32 cellular contexts compared by ENCODE assay signal in the genomic region with DNA sequence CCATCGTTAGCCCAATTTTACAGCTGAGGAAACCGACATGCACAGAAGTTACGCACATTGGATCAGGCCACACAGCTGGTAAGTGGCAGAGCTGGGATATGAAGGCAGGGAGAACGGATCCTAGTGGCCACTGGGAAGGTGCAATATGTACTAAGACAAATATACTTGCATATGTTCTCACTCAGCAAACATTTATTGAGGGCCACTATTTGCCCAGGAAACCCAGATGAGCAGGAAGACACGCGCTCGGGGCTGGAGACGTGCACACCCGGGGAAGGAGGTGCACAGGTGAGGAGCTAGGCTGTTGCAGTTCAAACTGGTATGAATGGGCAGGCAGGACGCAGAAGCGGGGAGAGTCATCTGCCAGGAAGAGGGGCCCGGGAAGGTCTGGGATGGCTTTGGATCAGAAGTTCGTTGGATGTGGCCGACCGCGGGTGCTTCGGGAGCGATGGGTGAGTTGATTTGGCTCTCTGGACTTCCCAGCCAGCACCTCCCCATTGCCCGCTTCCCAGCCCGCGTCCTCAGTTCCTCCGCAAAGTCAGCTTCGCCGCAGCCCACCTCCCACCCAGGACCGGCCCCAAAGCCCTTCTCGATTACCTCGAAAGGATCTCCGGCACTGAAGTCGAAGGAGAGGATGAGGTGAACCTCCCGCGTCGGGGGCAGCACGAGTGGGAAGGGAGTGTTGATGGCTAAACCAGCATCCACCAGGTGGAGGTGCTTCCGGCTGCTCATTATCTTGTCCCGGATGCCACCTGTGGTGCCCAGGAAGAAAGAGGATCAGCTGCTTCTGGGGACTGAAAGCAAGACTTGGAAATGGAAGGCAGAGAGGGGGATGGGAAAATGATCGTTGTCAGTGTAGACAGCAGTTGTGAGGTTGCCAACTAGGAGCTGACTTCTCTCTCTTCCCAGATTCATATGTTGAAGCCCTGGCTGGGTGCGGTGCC. TPM values are rescaled to one million over a fixed set of nuclear protein-coding genes. Genes with fewer than 3 reads are reported as not detected.
DNase-seq lines count a peak whose midpoint lies in the region; ATAC-seq and TF ChIP-seq lines count a peak whose summit lies in the region.
"Had no signal": no experiment of that assay in that cellular context is flagged by ENCODE, and none has a peak within 500 bp of the region (broad histone marks: within the 10 kb centered on the region; RNA-seq: fewer than 3 reads in every experiment).

No MANE protein-coding gene starts in this region.

- H3K36me3 ChIP-seq in endodermal cell (ENCODE audit: control insufficient read depth, insufficient read depth, low read length), result no peaks in the 10 kb centered on the region
- H3K36me3 ChIP-seq: right lobe of liver, SJCRH30 had no signal

- peak overlapping the region; percentile 18 for H3K4me3 Mint-ChIP-seq in endodermal cell
- H3K4me3 Mint-ChIP-seq in immature natural killer cell, result no peak overlapping the region
- H3K4me3 Mint-ChIP-seq: activated CD4-positive, alpha-beta T cell treated with anti-CD3 and anti-CD28 coated beads, Interleukin-2, amount 10 ng/mL, durations not matched to agents 24 days and 14 days; activated naive CD8-positive, alpha-beta T cell; stimulated activated naive CD8-positive, alpha-beta T cell treated with anti-CD3 and anti-CD28 coated beads, Interleukin-15, Interleukin-2, amounts not matched to agents 100 ng/mL and 50 ng/mL, for 24 hours had no signal

- H3K4me1 Mint-ChIP-seq in endodermal cell, result peaks cover 5% of the 10 kb centered on the region
- no peaks in the 10 kb centered on the region for H3K4me1 Mint-ChIP-seq in immature natural killer cell
- H3K4me1 Mint-ChIP-seq: activated CD4-positive, alpha-beta T cell treated with anti-CD3 and anti-CD28 coated beads, Interleukin-2, amount 10 ng/mL, durations not matched to agents 24 days and 14 days had no signal

- no peaks in the 10 kb centered on the region for H3K9me3 ChIP-seq in endodermal cell (ENCODE audit: control insufficient read depth, low read length)
- H3K9me3 ChIP-seq: ascending aorta, right lobe of liver, SJCRH30, testis had no signal

- ATAC-seq in left colon (peak; percentile 65), GM18511 (IDR thresholded peaks at IDR 0.05; ENCODE audit: unreplicated experiment) (no peak)
- ATAC-seq: left lobe of liver, right lobe of liver had no signal

- H3K27ac ChIP-seq in endodermal cell (ENCODE audit: low read depth, low read length), result no peak overlapping the region
- H3K27ac ChIP-seq: ascending aorta, coronary artery, GM23248, right lobe of liver, SJCRH30, testis had no signal

- peak; percentile 38 for TF ChIP-seq CTCF in endodermal cell (conservative IDR thresholded peaks at IDR 0.05)

- H3K27ac Mint-ChIP-seq in endodermal cell (no peak overlapping the region), immature natural killer cell (no peak overlapping the region)
- H3K27ac Mint-ChIP-seq: activated CD4-positive, alpha-beta T cell treated with anti-CD3 and anti-CD28 coated beads, Interleukin-2, amount 10 ng/mL, durations not matched to agents 24 days and 14 days; activated naive CD8-positive, alpha-beta T cell; CD4-positive, alpha-beta memory T cell; stimulated activated naive CD8-positive, alpha-beta T cell treated with anti-CD3 and anti-CD28 coated beads, Interleukin-15, Interleukin-2, amounts not matched to agents 100 ng/mL and 50 ng/mL, for 24 hours had no signal

- H3K9me3 Mint-ChIP-seq in endodermal cell (peaks cover 5% of the 10 kb centered on the region), immature natural killer cell (no peaks in the 10 kb centered on the region)
- H3K9me3 Mint-ChIP-seq: activated CD4-positive, alpha-beta T cell treated with anti-CD3 and anti-CD28 coated beads, Interleukin-2, amount 10 ng/mL, durations not matched to agents 24 days and 14 days; CD4-positive, alpha-beta memory T cell; stimulated activated naive CD8-positive, alpha-beta T cell treated with anti-CD3 and anti-CD28 coated beads, Interleukin-15, Interleukin-2, amounts not matched to agents 100 ng/mL and 50 ng/mL, for 24 hours had no signal

- no peak overlapping the region for H3K9ac ChIP-seq in endodermal cell (ENCODE audit: extremely low read depth, low read length, poor library complexity, severe bottlenecking)
- H3K9ac ChIP-seq: GM23248 had no signal

- H3K36me3 Mint-ChIP-seq in endodermal cell (ENCODE audit: low read depth), result peaks cover 2% of the 10 kb centered on the region
- H3K36me3 Mint-ChIP-seq in immature natural killer cell, result no peaks in the 10 kb centered on the region
- H3K36me3 Mint-ChIP-seq: activated naive CD8-positive, alpha-beta T cell had no signal

- H3K27me3 Mint-ChIP-seq in endodermal cell (ENCODE audit: insufficient read depth) (peaks cover 1% of the 10 kb centered on the region), immature natural killer cell (ENCODE audit: low read depth in 3 of 3) (peaks cover 0 to 10% (median 5%) of the 10 kb centered on the region in 3 donors)
- H3K27me3 Mint-ChIP-seq: activated CD4-positive, alpha-beta T cell treated with anti-CD3 and anti-CD28 coated beads, Interleukin-2, amount 10 ng/mL, durations not matched to agents 24 days and 14 days had no signal

- WGBS in endodermal cell (ENCODE audit: insufficient coverage in 1 of 2, insufficient read length in 1 of 2), 2 experiments, result 84 to 95% methylated on average over 15 to 37 of the region's 37 CpGs

- intact Hi-C loops in left colon (cut with DNase I, micrococcal nuclease), result no loop called here

- no peaks in the 10 kb centered on the region for H3K27me3 ChIP-seq in endodermal cell (ENCODE audit: control insufficient read depth, insufficient read depth, low read length, poor library complexity, severe bottlenecking)
- H3K27me3 ChIP-seq: ascending aorta, right lobe of liver, SJCRH30, testis had no signal

- H3K4me1 ChIP-seq in endodermal cell (ENCODE audit: control insufficient read depth, insufficient read depth, low read length), result no peaks in the 10 kb centered on the region
- H3K4me1 ChIP-seq: ascending aorta, right lobe of liver, SJCRH30, testis had no signal

- H3K4me3 ChIP-seq in endodermal cell (ENCODE audit: low read length), result no peak overlapping the region
- H3K4me3 ChIP-seq: ascending aorta, coronary artery, GM23248, right lobe of liver, SJCRH30, testis had no signal

- peak; percentile 6 for DNase-seq in SIG-M5 treated with dmso at 0.1 percent for 504 hours (lab: John Stamatoyannopoulos, UW; ENCODE audit: unreplicated experiment)
- no peak for DNase-seq in SIG-M5 (lab: John Stamatoyannopoulos, UW)
- DNase-seq in endodermal cell, result peak; percentile 65
- peak in 1 of 2 donors; percentile 9 for DNase-seq in left colon
- no peak for DNase-seq in immature natural killer cell
- no peak for DNase-seq in glomerular visceral epithelial cell (ENCODE audit: extremely low spot score)
- DNase-seq in GOT3 (lab: John Stamatoyannopoulos, UW), result no peak
- DNase-seq: activated CD4-positive, alpha-beta T cell treated with anti-CD3 and anti-CD28 coated beads, Interleukin-2, amount 10 ng/mL, durations not matched to agents 24 days and 14 days; activated effector memory CD4-positive, alpha-beta T cell treated with Interleukin-2 at 50 U/mL for 16 hours; CD4-positive, alpha-beta memory T cell; effector CD8-positive, alpha-beta T cell; erythroblast; GM23248; KBM-7; NCI-H1417; NCI-H446 treated with DMSO at 0.1 percent for 48 hours; NCI-H82; right lobe of liver; SJCRH30; stimulated activated CD8-positive, alpha-beta memory T cell treated with anti-CD3 and anti-CD28 coated beads, Interleukin-4, amount 100 ng/mL, for 48 hours; T-helper 9 cell; testis had no signal

RNA-seq across cellular contexts. Expression of a gene that starts 17.8 kb away (rescaled TPM):
- total RNA-seq in endodermal cell (not detected), left colon (not detected)
- not detected for polyA plus RNA-seq in endodermal cell (2013, experiment 1 of 2)
- not detected for polyA plus RNA-seq in endodermal cell (2013, experiment 2 of 2)
- polyA plus RNA-seq in immature natural killer cell, result under 1 TPM in 1 of 3 donors, not detected in 2; 0.69 TPM
- total RNA-seq: activated CD4-positive, alpha-beta T cell treated with anti-CD3 and anti-CD28 coated beads, Interleukin-2, amount 10 ng/mL, durations not matched to agents 24 days and 14 days; activated CD8-positive, alpha-beta memory T cell treated with anti-CD3 and anti-CD28 coated beads for 36 hours; ascending aorta; CD4-positive, alpha-beta memory T cell; GM23248; HT1080; left lobe of liver; posterior vena cava; right lobe of liver; SJCRH30; ureter had no signal
- polyA plus RNA-seq: CD4-positive, alpha-beta memory T cell; GM23248 had no signal

RNA-seq across cellular contexts. Expression of a gene that starts 48.9 kb away (rescaled TPM):
- total RNA-seq in endodermal cell, result 1 to 10 TPM; 1.3 to 1.4 TPM
- polyA plus RNA-seq in endodermal cell (2013, experiment 1 of 2), result 1.9 TPM
- 0.79 TPM for polyA plus RNA-seq in endodermal cell (2013, experiment 2 of 2)
- total RNA-seq in left colon, result 1 to 10 TPM in 1 of 2 donors, under 1 TPM in 1; 0.58 to 9.3 TPM
- polyA plus RNA-seq in immature natural killer cell, result under 1 TPM in 1 of 3 donors, not detected in 2; 0.37 TPM

Comparison
In these comparisons a context has a peak if more than half of its experiments do, and no peak if none do; other contexts are left out.
1. DNase-seq: peak in SIG-M5 treated with dmso at 0.1 percent for 504 hours (single experiment) and endodermal cell (single experiment); none in SIG-M5 (single experiment), immature natural killer cell (0 of 3), glomerular visceral epithelial cell (single experiment) and GOT3 (single experiment).